Comparison of ENCODE assay signal across 27 cellular contexts in the genomic region with DNA sequence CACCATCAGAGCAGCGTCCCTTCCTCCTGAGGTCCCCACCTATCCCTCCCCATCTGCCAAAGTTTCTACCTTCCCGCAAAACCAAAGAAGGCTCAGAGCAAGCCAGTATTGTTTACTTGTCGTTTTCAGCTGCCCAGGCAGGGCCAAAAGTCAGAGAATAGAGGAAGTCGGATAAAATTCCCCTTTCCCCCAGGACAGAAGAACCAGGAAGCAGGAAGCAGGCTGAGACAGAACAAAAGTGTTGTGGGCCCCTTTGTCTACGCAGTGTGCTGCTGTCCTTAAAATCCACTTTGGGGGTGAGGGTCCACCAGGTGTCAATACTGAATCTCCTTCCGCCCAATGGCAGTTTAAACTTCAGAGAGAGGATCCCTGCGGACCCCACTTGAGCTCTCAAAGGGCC.
"Had no signal": no experiment of that assay in that cellular context is flagged by ENCODE, and none has a peak within 500 bp of the region (broad histone marks: within the 10 kb centered on the region; RNA-seq: fewer than 3 reads in every experiment).

No MANE protein-coding gene starts in this region.

- ATAC-seq: activated T-cell treated with anti-CD3 and anti-CD28 coated beads, Interleukin-2, amount 50 U/mL, for 4 hours; activated T-helper 17 cell treated with anti-CD3 and anti-CD28 coated beads, Interleukin-2, amount 50 U/mL, for 72 hours had no signal

- H3K36me3 ChIP-seq: Peyer's patch, SJCRH30 had no signal

- H3K4me1 ChIP-seq: Peyer's patch, SJCRH30 had no signal

- H3K9ac ChIP-seq: KMS-11, SK-N-SH had no signal

- H3K9me3 ChIP-seq: Peyer's patch, SJCRH30, SK-N-SH had no signal

- DNase-seq: activated CD4-positive, alpha-beta memory T cell treated with anti-CD3 and anti-CD28 coated beads for 36 hours; activated CD4-positive, alpha-beta T cell treated with anti-CD3 and anti-CD28 coated beads, Interleukin-2, amount 10 ng/mL, durations not matched to agents 7 days and 5 days; activated CD4-positive, CD25-positive, alpha-beta regulatory T cell; activated CD8-positive, alpha-beta memory T cell treated with anti-CD3 and anti-CD28 coated beads for 24 hours; activated gamma-delta T cell; activated naive CD4-positive, alpha-beta T cell treated with anti-CD3 and anti-CD28 coated beads for 36 hours; activated T-cell treated with anti-CD3 and anti-CD28 coated beads, Interleukin-2, amount 50 U/mL, for 4 hours; amygdala; NCI-H1092 treated with DMSO at 0.1 percent for 48 hours; NCI-H1417 treated with DMSO at 0.1 percent for 48 hours; NCI-H1694; NCI-H2029; NCI-H2107; NCI-H2171 treated with DMSO at 0.1 percent for 48 hours; NCI-H226; NCI-H510A; NCI-H526 treated with DMSO at 0.1 percent for 48 hours; NK-92 treated with Interleukin-12 subunit alpha and Interleukin-12 subunit beta, amount 100 ng/mL, for 24 hours; Peyer's patch; Right ventricle myocardium superior; SJCRH30; SK-N-SH had no signal

- H3K27me3 ChIP-seq: Peyer's patch had no signal

- H3K27ac ChIP-seq: KMS-11, Peyer's patch, RWPE1, SJCRH30, VCaP had no signal

- FAIRE-seq: astrocyte had no signal

- H3K9me2 ChIP-seq: SK-N-SH had no signal

- H3K4me2 ChIP-seq: KMS-11, SK-N-SH had no signal

- H3K4me3 ChIP-seq: Peyer's patch, SJCRH30 had no signal
